In genomic region chr19:54137913-54138776, GRCh38 we compare ENCODE assay signal across 6 cellular contexts. TPM values are rescaled to one million over a fixed set of nuclear protein-coding genes. Genes with fewer than 3 reads are reported as not detected.
A peak's percentile ranks its signal among the peaks of the same experiment; 100 is the strongest.
DNase-seq lines count a peak whose midpoint lies in the region; ATAC-seq, FAIRE-seq and TF ChIP-seq lines count a peak whose summit lies in the region.

No MANE protein-coding gene starts in this region.

- H3F3A ChIP-seq in GM23338 (replicated peaks; ENCODE audit: low read depth), result peaks cover 16% of the 10 kb centered on the region

- TF ChIP-seq POLR2A in vagina (IDR thresholded peaks at IDR 0.05), result no peak

- H3K9me2 ChIP-seq in GM23338 (ENCODE audit: insufficient read depth), result no peaks in the 10 kb centered on the region

- peaks cover 50% of the 10 kb centered on the region for H3K79me2 ChIP-seq in GM23338 (replicated peaks; ENCODE audit: insufficient read depth)
- H3K79me2 ChIP-seq in keratinocyte (ENCODE audit: control insufficient read depth, insufficient read depth, low read length), result peaks cover 50% of the 10 kb centered on the region

- H3K4me3 Mint-ChIP-seq in GM23338, result peak overlapping the region; percentile 86
- peak overlapping the region; percentile 92 for H3K4me3 Mint-ChIP-seq in activated T-cell treated with anti-CD3 and anti-CD28 coated beads, Interleukin-2, amount 50 U/mL, for 24 hours

- H3K9ac ChIP-seq in keratinocyte (ENCODE audit: control insufficient read depth, extremely low read depth, insufficient read depth, low read length), result peak overlapping the region; percentile 86

- peaks cover 24% of the 10 kb centered on the region for H3K27me3 Mint-ChIP-seq in GM23338 (ENCODE audit: insufficient read depth, low read depth, poor library complexity)
- no peaks in the 10 kb centered on the region for H3K27me3 Mint-ChIP-seq in activated T-cell treated with anti-CD3 and anti-CD28 coated beads, Interleukin-2, amount 50 U/mL, for 24 hours

- dilution Hi-C loops in keratinocyte (cut with MboI; ENCODE audit: extremely low pct_ligation_motif_present, low sequenced_read_pairs), result no loop called here

- TF ChIP-seq CTCF in GM23338 (conservative IDR thresholded peaks at IDR 0.05; ENCODE audit: low read depth in 2 of 2) (peak; percentile 16 to 17; a peak in 1 of 4 replicates), keratinocyte (optimal IDR thresholded peaks at IDR 0.05 in 1 of 3, IDR thresholded peaks at IDR 0.05 in 1 of 3, conservative IDR thresholded peaks at IDR 0.05 in 1 of 3; ENCODE audit: extremely low read depth in 1 of 3, insufficient read depth in 2 of 3, low read length in 3 of 3) (peak in 1 of 3 experiments; percentile 25), vagina (IDR thresholded peaks at IDR 0.05) (no peak)

- H2AFZ ChIP-seq in GM23338 (no peak overlapping the region), keratinocyte (ENCODE audit: control insufficient read depth, low read length) (peak overlapping the region; percentile 16)

- peaks cover 38% of the 10 kb centered on the region for H3K36me3 Mint-ChIP-seq in GM23338 (ENCODE audit: low read depth)
- peaks cover 48% of the 10 kb centered on the region for H3K36me3 Mint-ChIP-seq in activated T-cell treated with anti-CD3 and anti-CD28 coated beads, Interleukin-2, amount 50 U/mL, for 24 hours (ENCODE audit: low read depth)

- peak; percentile 2; the same call in 2 of the 3 replicates for ATAC-seq in GM23338

- H3K9me3 ChIP-seq in keratinocyte (ENCODE audit: control insufficient read depth, low read depth, low read length), result no peaks in the 10 kb centered on the region
- no peaks in the 10 kb centered on the region for H3K9me3 ChIP-seq in vagina

- no peaks in the 10 kb centered on the region for H3K27me3 ChIP-seq in GM23338 (ENCODE audit: insufficient read depth)
- H3K27me3 ChIP-seq in keratinocyte (ENCODE audit: control insufficient read depth, extremely low read depth, insufficient read depth, low read length), result no peaks in the 10 kb centered on the region
- no peaks in the 10 kb centered on the region for H3K27me3 ChIP-seq in vagina

- peak overlapping the region; percentile 30 for H3K27ac Mint-ChIP-seq in GM23338
- peak overlapping the region; percentile 98 for H3K27ac Mint-ChIP-seq in activated T-cell treated with anti-CD3 and anti-CD28 coated beads, Interleukin-2, amount 50 U/mL, for 24 hours

- no peak for FAIRE-seq in keratinocyte (lab: Jason Lieb, UNC)

- H3K4me1 ChIP-seq in GM23338 (ENCODE audit: insufficient read depth) (peaks cover 7% of the 10 kb centered on the region), keratinocyte (ENCODE audit: control insufficient read depth, extremely low read depth, insufficient read depth, low read length) (peaks cover 21% of the 10 kb centered on the region), vagina (peaks cover 50% of the 10 kb centered on the region)

- DNase-seq in GM23338 (ENCODE audit: low spot score) (peak; percentile 47), keratinocyte (ENCODE audit: low read depth, low spot score) (no peak), vagina (ENCODE audit: extremely low spot score in 2 of 2) (no peak), DMS79 treated with DMSO at 0.1 percent for 48 hours (lab: John Stamatoyannopoulos, UW) (no peak), epidermal melanocyte (ENCODE audit: insufficient read length, low spot score) (no peak)
- DNase-seq in activated T-cell treated with anti-CD3 and anti-CD28 coated beads, Interleukin-2, amount 50 U/mL, for 24 hours, result peak; percentile 55

- H3K9me1 ChIP-seq in keratinocyte (ENCODE audit: control insufficient read depth, extremely low read depth, insufficient read depth, low read length), result no peaks in the 10 kb centered on the region

- H3K4me2 ChIP-seq in GM23338 (peak overlapping the region; percentile 84), keratinocyte (ENCODE audit: control insufficient read depth, extremely low read depth, insufficient read depth, low read depth, low read length) (peak overlapping the region; percentile 87)

- peaks cover 33% of the 10 kb centered on the region for H3K4me1 Mint-ChIP-seq in GM23338
- peaks cover 43% of the 10 kb centered on the region for H3K4me1 Mint-ChIP-seq in activated T-cell treated with anti-CD3 and anti-CD28 coated beads, Interleukin-2, amount 50 U/mL, for 24 hours (ENCODE audit: low read depth)

- H3K27ac ChIP-seq in GM23338 (ENCODE audit: low read depth) (peak overlapping the region; percentile 60; the same call in 1 of the 2 replicates), keratinocyte (ENCODE audit: control insufficient read depth, insufficient read depth, low read length) (peak overlapping the region; percentile 81), vagina (peak overlapping the region; percentile 89)

- H3K4me3 ChIP-seq in GM23338 (peak overlapping the region; percentile 87), keratinocyte (ENCODE audit: control insufficient read depth in 2 of 3, extremely low read depth in 1 of 3, insufficient read depth in 2 of 3, low read depth in 1 of 3, low read length in 3 of 3) (peak overlapping the region; percentile 75 to 86 (median 83)), vagina (peak overlapping the region; percentile 78 to 88)

- peaks cover 7% of the 10 kb centered on the region for H3K9me3 Mint-ChIP-seq in GM23338
- no peaks in the 10 kb centered on the region for H3K9me3 Mint-ChIP-seq in activated T-cell treated with anti-CD3 and anti-CD28 coated beads, Interleukin-2, amount 50 U/mL, for 24 hours

- H3K36me3 ChIP-seq in GM23338 (ENCODE audit: insufficient read depth) (peaks cover 6% of the 10 kb centered on the region), keratinocyte (ENCODE audit: control insufficient read depth in 2 of 2, extremely low read depth in 1 of 2, insufficient read depth in 2 of 2, low read length in 2 of 2) (peaks cover 12 to 21% of the 10 kb centered on the region in 2 experiments), vagina (peaks cover 0 to 8% of the 10 kb centered on the region in 2 donors)

- intact Hi-C loops in vagina (cut with DNase I), result no loop called here

- H4K20me1 ChIP-seq in GM23338 (replicated peaks; ENCODE audit: insufficient read depth), result peaks cover 46% of the 10 kb centered on the region
- H4K20me1 ChIP-seq in keratinocyte (ENCODE audit: control insufficient read depth, extremely low read depth, insufficient read depth, low read length), result peaks cover 12% of the 10 kb centered on the region

RNA-seq across cellular contexts. Expression of gene CNOT3, which starts 0.6 kb away (rescaled TPM):
- total RNA-seq in GM23338 (2014; rRNA removed; shearing (Covaris generic)), result 47.0 and 61.2 TPM in 2 replicates
- 36.4 and 39.7 TPM in 2 replicates for polyA plus RNA-seq in GM23338 (2016; fragmentation: Nextera tagmentation; extraction: Ambion mirVana)
- polyA plus RNA-seq in keratinocyte, result 4.1 to 15.0 TPM (median 8.6 TPM) in 3 replicates
- 84.3 TPM for polyA plus RNA-seq in keratinocyte (2011; ENCODE audit: low read depth)
- 12.8 and 19.4 TPM in 2 replicates for polyA plus RNA-seq in keratinocyte (2011; cell fraction: cytosol; rRNA removed)
- 27.2 and 33.7 TPM in 2 replicates for polyA plus RNA-seq in keratinocyte (2011; cell fraction: nucleus; rRNA removed)
- polyA plus RNA-seq in keratinocyte (2012; ENCODE audit: low replicate concordance), result 23.1 and 33.5 TPM in 2 replicates
- polyA minus RNA-seq in keratinocyte, result 5.5 to 53.4 TPM (median 19.0 TPM) in 3 replicates
- polyA minus RNA-seq in keratinocyte (2011; cell fraction: cytosol; rRNA and poly(A)+ RNA removed), result 13.8 TPM
- polyA minus RNA-seq in keratinocyte (2011; cell fraction: nucleus; rRNA and poly(A)+ RNA removed), result 7.7 and 12.1 TPM in 2 replicates
- 17.7 TPM for total RNA-seq in vagina

RNA-seq across cellular contexts. Expression of gene LENG1, which starts 21.4 kb away (rescaled TPM):
- 4.7 TPM in 2 replicates for total RNA-seq in GM23338 (2014; rRNA removed; shearing (Covaris generic))
- polyA plus RNA-seq in GM23338 (2016; fragmentation: Nextera tagmentation; extraction: Ambion mirVana) (17.2 and 19.3 TPM in 2 replicates), keratinocyte (2.0 to 4.0 TPM (median 3.4 TPM) in 3 replicates)
- polyA plus RNA-seq in keratinocyte (2011; ENCODE audit: low read depth), result 5.4 TPM
- polyA plus RNA-seq in keratinocyte (2011; cell fraction: cytosol; rRNA removed), result 1.5 and 3.5 TPM in 2 replicates
- 2.4 and 2.6 TPM in 2 replicates for polyA plus RNA-seq in keratinocyte (2011; cell fraction: nucleus; rRNA removed)
- polyA plus RNA-seq in keratinocyte (2012; ENCODE audit: low replicate concordance), result 4.3 and 7.3 TPM in 2 replicates
- polyA minus RNA-seq in keratinocyte, result 0.16 TPM in 1 of 3 replicates, not detected in the others
- polyA minus RNA-seq in keratinocyte (2011; cell fraction: cytosol; rRNA and poly(A)+ RNA removed), result 1.3 TPM
- 0.32 and 0.62 TPM in 2 replicates for polyA minus RNA-seq in keratinocyte (2011; cell fraction: nucleus; rRNA and poly(A)+ RNA removed)
- 5.4 TPM for total RNA-seq in vagina

RNA-seq across cellular contexts. Expression of gene PRPF31, which starts 22.6 kb away (rescaled TPM):
- total RNA-seq in GM23338 (2014; rRNA removed; shearing (Covaris generic)), result 79.3 and 83.3 TPM in 2 replicates
- polyA plus RNA-seq in GM23338 (2016; fragmentation: Nextera tagmentation; extraction: Ambion mirVana) (86.3 and 94.2 TPM in 2 replicates), keratinocyte (25.7 to 56.9 TPM (median 42.2 TPM) in 3 replicates)
- polyA plus RNA-seq in keratinocyte (2011; ENCODE audit: low read depth), result 33.4 TPM
- polyA plus RNA-seq in keratinocyte (2011; cell fraction: cytosol; rRNA removed), result 31.8 and 39.6 TPM in 2 replicates
- 53.0 and 59.8 TPM in 2 replicates for polyA plus RNA-seq in keratinocyte (2011; cell fraction: nucleus; rRNA removed)
- polyA plus RNA-seq in keratinocyte (2012; ENCODE audit: low replicate concordance), result 30.1 and 65.7 TPM in 2 replicates
- polyA minus RNA-seq in keratinocyte, result 13.7 to 35.2 TPM (median 21.2 TPM) in 3 replicates
- 24.6 TPM for polyA minus RNA-seq in keratinocyte (2011; cell fraction: cytosol; rRNA and poly(A)+ RNA removed)
- 7.9 and 13.9 TPM in 2 replicates for polyA minus RNA-seq in keratinocyte (2011; cell fraction: nucleus; rRNA and poly(A)+ RNA removed)
- 44.4 TPM for total RNA-seq in vagina

RNA-seq across cellular contexts. Expression of gene TFPT, which starts 22.7 kb away (rescaled TPM):
- total RNA-seq in GM23338 (2014; rRNA removed; shearing (Covaris generic)), result 12.0 and 16.2 TPM in 2 replicates
- polyA plus RNA-seq in GM23338 (2016; fragmentation: Nextera tagmentation; extraction: Ambion mirVana), result 18.3 and 18.9 TPM in 2 replicates
- 6.8 to 9.2 TPM (median 7.8 TPM) in 3 replicates for polyA plus RNA-seq in keratinocyte
- 8.0 TPM for polyA plus RNA-seq in keratinocyte (2011; ENCODE audit: low read depth)
- polyA plus RNA-seq in keratinocyte (2011; cell fraction: cytosol; rRNA removed), result 4.3 and 10.8 TPM in 2 replicates
- polyA plus RNA-seq in keratinocyte (2011; cell fraction: nucleus; rRNA removed), result 6.2 and 9.6 TPM in 2 replicates
- 8.1 and 15.5 TPM in 2 replicates for polyA plus RNA-seq in keratinocyte (2012; ENCODE audit: low replicate concordance)
- polyA minus RNA-seq in keratinocyte, result 1.5 to 10.0 TPM (median 1.7 TPM) in 3 replicates
- polyA minus RNA-seq in keratinocyte (2011; cell fraction: cytosol; rRNA and poly(A)+ RNA removed), result 9.8 TPM
- polyA minus RNA-seq in keratinocyte (2011; cell fraction: nucleus; rRNA and poly(A)+ RNA removed), result 1.2 and 2.6 TPM in 2 replicates
- total RNA-seq in vagina, result 13.0 TPM

RNA-seq across cellular contexts. Expression of gene TMC4, which starts 34.8 kb away (rescaled TPM):
- 0.58 and 2.3 TPM in 2 replicates for total RNA-seq in GM23338 (2014; rRNA removed; shearing (Covaris generic))
- polyA plus RNA-seq in GM23338 (2016; fragmentation: Nextera tagmentation; extraction: Ambion mirVana), result 7.8 and 8.2 TPM in 2 replicates
- polyA plus RNA-seq in keratinocyte, result 1.5 to 2.2 TPM (median 1.8 TPM) in 3 replicates
- polyA plus RNA-seq in keratinocyte (2011; ENCODE audit: low read depth), result 2.8 TPM
- polyA plus RNA-seq in keratinocyte (2011; cell fraction: cytosol; rRNA removed), result 1.0 and 2.2 TPM in 2 replicates
- 10.2 and 10.8 TPM in 2 replicates for polyA plus RNA-seq in keratinocyte (2011; cell fraction: nucleus; rRNA removed)
- 4.5 and 6.4 TPM in 2 replicates for polyA plus RNA-seq in keratinocyte (2012; ENCODE audit: low replicate concordance)
- polyA minus RNA-seq in keratinocyte, result 1.7 to 3.1 TPM (median 2.9 TPM) in 3 replicates
- polyA minus RNA-seq in keratinocyte (2011; cell fraction: cytosol; rRNA and poly(A)+ RNA removed), result 2.3 TPM
- polyA minus RNA-seq in keratinocyte (2011; cell fraction: nucleus; rRNA and poly(A)+ RNA removed), result 2.1 and 2.6 TPM in 2 replicates
- total RNA-seq in vagina, result 22.3 TPM

Comparison
In these comparisons a context has a peak if more than half of its experiments do, and no peak if none do; other contexts are left out.
1. DNase-seq: peak in GM23338 (single experiment) and activated T-cell treated with anti-CD3 and anti-CD28 coated beads, Interleukin-2, amount 50 U/mL, for 24 hours (single experiment); none in keratinocyte (single experiment), vagina (0 of 2), DMS79 treated with DMSO at 0.1 percent for 48 hours (single experiment) and epidermal melanocyte (single experiment).
2. CTCF ChIP-seq: peak in GM23338 (2 of 2); none in vagina (0 of 3).
3. Peak in every context shown above with its lines, with median percentiles within 50 percentile points of each other: H3K27ac ChIP-seq and H3K4me3 ChIP-seq.